ENCODE assay signal across 9 cellular contexts in genomic region chr1:212255705-212256307, GRCh38. TPM values are rescaled to one million over a fixed set of nuclear protein-coding genes. Genes with fewer than 3 reads are reported as not detected.
DNase-seq lines count a peak whose midpoint lies in the region; ATAC-seq and TF ChIP-seq lines count a peak whose summit lies in the region.
"Had no signal": no experiment of that assay in that cellular context is flagged by ENCODE, and none has a peak within 500 bp of the region (broad histone marks: within the 10 kb centered on the region; RNA-seq: fewer than 3 reads in every experiment).

No MANE protein-coding gene starts in this region.

- H3K4me2 ChIP-seq in OCI-LY7 (ENCODE audit: low read length), result 0 out of 2 replicates have a peak overlapping the region, but pooled peaks have one; percentile 31
- H3K4me2 ChIP-seq: SK-N-SH had no signal

- DNase-seq in activated naive CD4-positive, alpha-beta T cell treated with Interleukin-2 at 50 U/mL for 16 hours, result no peak
- DNase-seq in OCI-LY7 (ENCODE audit: low spot score) (peak; percentile 19), right cardiac atrium (no peak), thyroid gland (peak; percentile 40 to 54), SHP77 (lab: John Stamatoyannopoulos, UW) (no peak)

- H4K20me1 ChIP-seq in OCI-LY7 (ENCODE audit: insufficient read depth, low read length), result no peaks in the 10 kb centered on the region

- peak overlapping the region; percentile 59 for H3K4me3 Mint-ChIP-seq in activated naive CD4-positive, alpha-beta T cell treated with anti-CD3 and anti-CD28 coated beads, Interleukin-2, amount 50 U/mL, for 24 hours

- H3K9me3 ChIP-seq in OCI-LY7 (ENCODE audit: low read length), result no peaks in the 10 kb centered on the region
- no peaks in the 10 kb centered on the region for H3K9me3 ChIP-seq in right cardiac atrium (ENCODE audit: control insufficient read depth, low read length)
- H3K9me3 ChIP-seq in thyroid gland, result no peaks in the 10 kb centered on the region
- H3K9me3 ChIP-seq: SK-N-SH had no signal

- no peaks in the 10 kb centered on the region for H3K36me3 ChIP-seq in OCI-LY7 (ENCODE audit: insufficient read depth, low read length)
- H3K36me3 ChIP-seq in thyroid gland, result no peaks in the 10 kb centered on the region

- peak overlapping the region; percentile 89 for H2AFZ ChIP-seq in OCI-LY7 (ENCODE audit: low read length)

- intact Hi-C loops in OCI-LY7 (cut with micrococcal nuclease; ENCODE audit: unreplicated experiment) (no loop called here), right cardiac atrium (cut with DNase I) (no loop called here), thyroid gland (cut with DNase I) (no loop called here)

- peak overlapping the region; percentile 63 for H3K27ac Mint-ChIP-seq in activated naive CD4-positive, alpha-beta T cell treated with anti-CD3 and anti-CD28 coated beads, Interleukin-2, amount 50 U/mL, for 24 hours

- no peaks in the 10 kb centered on the region for H3K27me3 Mint-ChIP-seq in activated naive CD4-positive, alpha-beta T cell treated with anti-CD3 and anti-CD28 coated beads, Interleukin-2, amount 50 U/mL, for 24 hours

- no peaks in the 10 kb centered on the region for H3K9me3 Mint-ChIP-seq in activated naive CD4-positive, alpha-beta T cell treated with anti-CD3 and anti-CD28 coated beads, Interleukin-2, amount 50 U/mL, for 24 hours

- H3K27me3 ChIP-seq in right cardiac atrium (ENCODE audit: control insufficient read depth, insufficient read depth) (no peaks in the 10 kb centered on the region), thyroid gland (no peaks in the 10 kb centered on the region)

- no peak overlapping the region for H3K27ac ChIP-seq in OCI-LY7 (ENCODE audit: low read depth, low read length, poor library complexity, severe bottlenecking)
- H3K27ac ChIP-seq in right cardiac atrium (ENCODE audit: low read length), result peak overlapping the region; percentile 53
- peak overlapping the region in 2 of 3 donors; percentile 15 to 61 for H3K27ac ChIP-seq in thyroid gland

- peaks cover 87% of the 10 kb centered on the region for H3K4me1 Mint-ChIP-seq in activated naive CD4-positive, alpha-beta T cell treated with anti-CD3 and anti-CD28 coated beads, Interleukin-2, amount 50 U/mL, for 24 hours

- TF ChIP-seq CTCF in OCI-LY7 (conservative IDR thresholded peaks at IDR 0.05; ENCODE audit: low read length) (no peak), thyroid gland (IDR thresholded peaks at IDR 0.05) (no peak)

- BruUV-seq in OCI-LY7 (replicated peaks; lab: Mats Ljungman, UMichigan), result no TSS peak

- no peaks in the 10 kb centered on the region for H3K79me2 ChIP-seq in OCI-LY7 (ENCODE audit: insufficient read depth, low read depth, low read length)

- H3K4me3 ChIP-seq in OCI-LY7 (ENCODE audit: low read depth, low read length, poor library complexity, severe bottlenecking), result no peak overlapping the region
- no peak overlapping the region for H3K4me3 ChIP-seq in right cardiac atrium (ENCODE audit: low read length)
- no peak overlapping the region for H3K4me3 ChIP-seq in thyroid gland (replicated peaks in 1 of 3)

- H3K4me1 ChIP-seq in OCI-LY7 (ENCODE audit: insufficient read depth, low read length, poor library complexity, severe bottlenecking), result peaks cover 13% of the 10 kb centered on the region
- H3K4me1 ChIP-seq in right cardiac atrium (ENCODE audit: control insufficient read depth, insufficient read depth, low read length), result no peaks in the 10 kb centered on the region
- peaks cover 0 to 14% of the 10 kb centered on the region in 2 donors for H3K4me1 ChIP-seq in thyroid gland

- 65% methylated on average over 9 of the region's 9 CpGs for WGBS in right cardiac atrium
- 41 to 48% methylated on average over 9 of the region's 9 CpGs for WGBS in thyroid gland, 2 donors

- POLR2A ChIA-PET in OCI-LY7 (lab: Charles Lee), result interaction anchor here (0.5 to 1.3 kb wide), 3 partner anchors 29 to 195 kb away, joined by 3 to 4 read pairs (median 3); no protein-coding TSS in a partner anchor

- H3K9me2 ChIP-seq in OCI-LY7 (ENCODE audit: insufficient read depth, low read length), result no peaks in the 10 kb centered on the region
- H3K9me2 ChIP-seq: SK-N-SH had no signal

- no peaks in the 10 kb centered on the region for H3K36me3 Mint-ChIP-seq in activated naive CD4-positive, alpha-beta T cell treated with anti-CD3 and anti-CD28 coated beads, Interleukin-2, amount 50 U/mL, for 24 hours

- CTCF ChIA-PET in OCI-LY7 (lab: Charles Lee; ENCODE audit: unreplicated experiment), result interaction anchor here (0.8 kb wide), 1 partner anchor 11 kb away, joined by 3 read pairs; no protein-coding TSS in a partner anchor

- peak; percentile 19 to 21 for ATAC-seq in right cardiac atrium
- ATAC-seq in GM18858 (IDR thresholded peaks at IDR 0.05; ENCODE audit: unreplicated experiment), result no peak
- ATAC-seq in HG02642 (IDR thresholded peaks at IDR 0.05; ENCODE audit: poor library complexity, unreplicated experiment), result no peak

- no peak for TF ChIP-seq POLR2A in thyroid gland (IDR thresholded peaks at IDR 0.05)

RNA-seq across cellular contexts. Expression of gene PPP2R5A, which starts 29.4 kb away (rescaled TPM):
- 26.8 and 28.0 TPM in 2 replicates for total RNA-seq in OCI-LY7 (2014; rRNA removed; shearing (Covaris generic))
- total RNA-seq in OCI-LY7 (2022) (36.0 and 37.7 TPM in 2 replicates), right cardiac atrium (10 to 100 TPM; 58.4 to 72.0 (median 61.3) TPM), thyroid gland (10 to 100 TPM; 62.7 to 81.5 (median 70.1) TPM)
- 53.1 TPM for polyA plus RNA-seq in right cardiac atrium

Comparison
In these comparisons a context has a peak if more than half of its experiments do, and no peak if none do; other contexts are left out.
1. DNase-seq: peak in OCI-LY7 (single experiment) and thyroid gland (2 of 2); none in activated naive CD4-positive, alpha-beta T cell treated with Interleukin-2 at 50 U/mL for 16 hours (single experiment), right cardiac atrium (0 of 3) and SHP77 (0 of 2).
2. ATAC-seq: peak in right cardiac atrium (2 of 2); none in GM18858 (single experiment) and HG02642 (single experiment).